16 cellular contexts compared by ENCODE assay signal in genomic region chr1:207654320-207654719, GRCh38. TPM values are rescaled to one million over a fixed set of nuclear protein-coding genes. Genes with fewer than 3 reads are reported as not detected.
DNase-seq lines count a peak whose midpoint lies in the region; ATAC-seq, FAIRE-seq and TF ChIP-seq lines count a peak whose summit lies in the region.
"Had no signal": no experiment of that assay in that cellular context is flagged by ENCODE, and none has a peak within 500 bp of the region (broad histone marks: within the 10 kb centered on the region; RNA-seq: fewer than 3 reads in every experiment).

No MANE protein-coding gene starts in this region.

- 40 to 64% (median 45%) methylated on average over 2 of the region's 2 CpGs for WGBS in adrenal gland, 4 donors

- H3K9me3 ChIP-seq in AG04450 (ENCODE audit: control insufficient read depth, insufficient read depth, low read length) (no peaks in the 10 kb centered on the region; the same call in 1 of the 2 replicates), HCT116 (ENCODE audit: control insufficient read depth in 1 of 2, insufficient read depth in 1 of 2, low read depth in 1 of 2, low read length in 2 of 2) (no peaks in the 10 kb centered on the region), adrenal gland (replicated peaks in 1 of 3) (no peaks in the 10 kb centered on the region), kidney (ENCODE audit: control insufficient read depth in 1 of 2, low read length in 2 of 2) (no peaks in the 10 kb centered on the region)

- TF ChIP-seq CTCF in AG04450 (IDR thresholded peaks at IDR 0.05; ENCODE audit: low read depth, low read length) (peak; percentile 32), HCT116 (IDR thresholded peaks at IDR 0.05 in 2 of 3, conservative IDR thresholded peaks at IDR 0.05 in 1 of 3; ENCODE audit: borderline replicate concordance in 1 of 3, insufficient read depth in 1 of 3, low read depth in 2 of 3, low read length in 2 of 3) (peak; percentile 13 to 27 (median 22); a peak in 1 of 6 replicates), adrenal gland (IDR thresholded peaks at IDR 0.05) (peak in 5 of 6 experiments; percentile 8 to 43 (median 37)), kidney (IDR thresholded peaks at IDR 0.05; ENCODE audit: borderline replicate concordance, extremely low read depth, insufficient read depth) (no peak)

- no peaks in the 10 kb centered on the region for H4K20me1 ChIP-seq in HCT116 (ENCODE audit: insufficient read depth)

- no peak overlapping the region for H2AFZ ChIP-seq in HCT116 (ENCODE audit: low read depth, low read length, poor library complexity, severe bottlenecking)

- POLR2A ChIA-PET in AG04450 (lab: Yijun Ruan, JAX): no interaction called here
- POLR2A ChIA-PET in HCT116 (lab: Charles Lee): no interaction called here

- no TSS peak for BruUV-seq in HCT116 (replicated peaks; lab: Mats Ljungman, UMichigan)

- no peak for TF ChIP-seq POLR2A in HCT116 (IDR thresholded peaks at IDR 0.05; ENCODE audit: borderline replicate concordance, extremely low read depth, insufficient read depth, insufficient read length)
- no peak for TF ChIP-seq POLR2A in adrenal gland (IDR thresholded peaks at IDR 0.05)

- intact Hi-C loops in HCT116 (cut with micrococcal nuclease): no loop called here
- intact Hi-C loops in adrenal gland (cut with DNase I): no loop called here
- intact Hi-C loops in kidney (cut with DNase I): no loop called here

- DNase-seq in AG04450 (ENCODE audit: low read depth, low spot score) (no peak), HCT116 (ENCODE audit: low read depth, low spot score) (no peak), adrenal gland (no peak), kidney (no peak), cerebellar cortex (ENCODE audit: low spot score) (no peak), NCI-H146 (lab: John Stamatoyannopoulos, UW) (no peak)
- DNase-seq: activated CD4-positive, alpha-beta T cell treated with anti-CD3 and anti-CD28 coated beads, Interleukin-2, amount 50 U/mL, for 48 hours; activated effector memory CD4-positive, alpha-beta T cell treated with anti-CD3 and anti-CD28 coated beads, Interleukin-2, amount 50 U/mL, for 16 hours; NCI-H2171 treated with DMSO at 0.1 percent for 48 hours; right cardiac atrium; stimulated activated naive CD8-positive, alpha-beta T cell treated with anti-CD3 and anti-CD28 coated beads, Interleukin-15, amount 100 ng/mL, for 72 hours had no signal

- H3K27me3 ChIP-seq in AG04450 (ENCODE audit: control insufficient read depth, insufficient read depth, low read length) (peaks cover 1% of the 10 kb centered on the region), HCT116 (ENCODE audit: insufficient read depth, low read length) (no peaks in the 10 kb centered on the region), adrenal gland (no peaks in the 10 kb centered on the region)

- peak; percentile 51 for FAIRE-seq in kidney (lab: Jason Lieb, UNC)

- H3K4me2 ChIP-seq in HCT116 (ENCODE audit: low read length): no peak overlapping the region

- H3K79me2 ChIP-seq in HCT116 (ENCODE audit: insufficient read depth, low read length): no peaks in the 10 kb centered on the region

- CTCF ChIA-PET in AG04450 (lab: Charles Lee) (interaction anchor here (0.5 to 2.3 kb wide), 14 partner anchors 8 to 311 kb away, joined by 3 to 15 read pairs (median 4); no protein-coding TSS in a partner anchor), HCT116 (lab: Charles Lee) (interaction anchor here (0.8 to 1.6 kb wide), 5 partner anchors 18 to 143 kb away, joined by 3 to 8 read pairs (median 4); no protein-coding TSS in a partner anchor)

- peak; percentile 24; the same call in 1 of the 2 replicates for TF ChIP-seq RAD21 in HCT116 (IDR thresholded peaks at IDR 0.05; ENCODE audit: low read depth)

- H3K4me3 ChIP-seq in AG04450 (ENCODE audit: low read depth, low read length): no peak overlapping the region
- H3K4me3 ChIP-seq in HCT116 (replicated peaks in 1 of 2; ENCODE audit: low read depth in 1 of 2, low read length in 2 of 2): no peak overlapping the region
- no peak overlapping the region for H3K4me3 ChIP-seq in adrenal gland
- H3K4me3 ChIP-seq in kidney (ENCODE audit: low read length in 2 of 2): no peak overlapping the region

- no peaks in the 10 kb centered on the region for H3K4me1 ChIP-seq in HCT116 (ENCODE audit: control insufficient read depth in 1 of 2, insufficient read depth in 2 of 2, low read length in 2 of 2)
- no peaks in the 10 kb centered on the region for H3K4me1 ChIP-seq in adrenal gland (replicated peaks in 1 of 2)
- no peaks in the 10 kb centered on the region for H3K4me1 ChIP-seq in kidney (ENCODE audit: control insufficient read depth in 1 of 2, insufficient read depth in 1 of 2, low read depth in 1 of 2, low read length in 2 of 2)

- H3K27ac ChIP-seq in AG04450 (ENCODE audit: low read depth, low read length): no peak overlapping the region
- no peak overlapping the region for H3K27ac ChIP-seq in HCT116 (ENCODE audit: low read depth, low read length)
- no peak overlapping the region for H3K27ac ChIP-seq in adrenal gland
- H3K27ac ChIP-seq in kidney (ENCODE audit: low read depth in 2 of 2, low read length in 2 of 2): no peak overlapping the region

- RAD21 ChIA-PET in HCT116 (lab: Charles Lee; ENCODE audit: low non-redundant PET in 1 of 2, low total read pairs in 2 of 2, uncharacterized antibody in 2 of 2, unreplicated experiment in 2 of 2): no interaction called here

- H3K9ac ChIP-seq in HCT116 (ENCODE audit: low read length): no peak overlapping the region
- no peak overlapping the region for H3K9ac ChIP-seq in kidney (ENCODE audit: low read length in 2 of 2)

- no peaks in the 10 kb centered on the region for H3K9me2 ChIP-seq in HCT116 (ENCODE audit: insufficient read depth)

- ATAC-seq in HCT116 (peak; percentile 62), GM19395 (IDR thresholded peaks at IDR 0.05; ENCODE audit: unreplicated experiment) (no peak), HG02623 (IDR thresholded peaks at IDR 0.05; ENCODE audit: unreplicated experiment) (no peak)
- ATAC-seq: right cardiac atrium; stimulated activated naive CD8-positive, alpha-beta T cell treated with anti-CD3 and anti-CD28 coated beads, Interleukin-15, amount 100 ng/mL, for 72 hours had no signal

- H3K36me3 ChIP-seq in HCT116 (ENCODE audit: control insufficient read depth in 1 of 2, insufficient read depth in 2 of 2, low read length in 2 of 2): no peaks in the 10 kb centered on the region
- no peaks in the 10 kb centered on the region for H3K36me3 ChIP-seq in adrenal gland (replicated peaks in 1 of 2)
- no peaks in the 10 kb centered on the region for H3K36me3 ChIP-seq in kidney (ENCODE audit: control insufficient read depth in 1 of 2, insufficient read depth in 2 of 2, low read length in 2 of 2)

TF ChIP-seq in HCT116, 20 proteins besides CTCF, POLR2A, EP300 and RAD21 (continues in another document):
- TF ChIP-seq FOSL1 (IDR thresholded peaks at IDR 0.05; ENCODE audit: low read depth) (no peak), ZBTB33 (IDR thresholded peaks at IDR 0.05; ENCODE audit: extremely low read depth, insufficient replicate concordance, low read length) (no peak), EZH2 (IDR thresholded peaks at IDR 0.05) (no peak), EGR1 (IDR thresholded peaks at IDR 0.05; ENCODE audit: low read depth) (no peak), ELF1 (IDR thresholded peaks at IDR 0.05; ENCODE audit: borderline replicate concordance, low read depth) (no peak), REST (IDR thresholded peaks at IDR 0.05; ENCODE audit: low read depth) (no peak), SIN3A (IDR thresholded peaks at IDR 0.05; ENCODE audit: low read depth) (no peak), POLR2AphosphoS5 (IDR thresholded peaks at IDR 0.05; ENCODE audit: low read depth, low read length) (no peak)

RNA-seq across cellular contexts. Expression of gene CR1L, which starts 9.4 kb away (rescaled TPM):
- not detected in 2 replicates for polyA plus RNA-seq in AG04450 (2011; rRNA removed)
- polyA minus RNA-seq in AG04450 (2011; rRNA and poly(A)+ RNA removed): not detected in 2 replicates
- 0.15 TPM for total RNA-seq in HCT116 (2021; ENCODE audit: unreplicated experiment)
- not detected in 2 replicates for polyA plus RNA-seq in HCT116 (2012)
- total RNA-seq in adrenal gland: under 1 TPM in 6 of 8 donors, not detected in 2; 0.23 to 0.81 (median 0.51) TPM
- polyA plus RNA-seq in adrenal gland: under 1 TPM in 1 of 3 donors, not detected in 2; 0.51 TPM
- total RNA-seq in kidney: 0.44 TPM
- polyA plus RNA-seq in kidney (ENCODE audit: insufficient read depth, low read depth, low replicate concordance): 1.4 TPM
- total RNA-seq: fibroblast of lung, LHCN-M2, mucosa of gallbladder, right cardiac atrium had no signal
- polyA plus RNA-seq: fibroblast of lung, right cardiac atrium had no signal
